9 cellular contexts compared by ENCODE assay signal in genomic region chr9:94623253-94623652, GRCh38. TPM values are rescaled to one million over a fixed set of nuclear protein-coding genes. Genes with fewer than 3 reads are reported as not detected.
DNase-seq lines count a peak whose midpoint lies in the region; ATAC-seq and TF ChIP-seq lines count a peak whose summit lies in the region.
"Had no signal": no experiment of that assay in that cellular context is flagged by ENCODE, and none has a peak within 500 bp of the region (broad histone marks: within the 10 kb centered on the region; RNA-seq: fewer than 3 reads in every experiment).

No MANE protein-coding gene starts in this region.

- no peaks in the 10 kb centered on the region for H3K36me3 Mint-ChIP-seq in activated CD4-positive, alpha-beta memory T cell treated with anti-CD3 and anti-CD28 coated beads for 36 hours

- peaks cover 3% of the 10 kb centered on the region for H3K4me1 Mint-ChIP-seq in activated CD4-positive, alpha-beta memory T cell treated with anti-CD3 and anti-CD28 coated beads for 36 hours (ENCODE audit: low read depth)

- no peak overlapping the region for H3K27ac ChIP-seq in lower lobe of right lung

- no peaks in the 10 kb centered on the region for H3K9me3 ChIP-seq in lower lobe of right lung

- H3K27ac Mint-ChIP-seq in activated CD4-positive, alpha-beta memory T cell treated with anti-CD3 and anti-CD28 coated beads for 36 hours, result no peak overlapping the region
- H3K27ac Mint-ChIP-seq: T-cell had no signal

- no peaks in the 10 kb centered on the region for H3K27me3 ChIP-seq in lower lobe of right lung (ENCODE audit: low read depth)

- DNase-seq in GM03348 (ENCODE audit: low spot score), result peak; percentile 53
- DNase-seq in HuH-7 (ENCODE audit: low spot score), result peak; percentile 77
- DNase-seq in activated CD4-positive, alpha-beta memory T cell treated with anti-CD3 and anti-CD28 coated beads for 36 hours, result peak; percentile 56
- DNase-seq in lower lobe of right lung, result peak; percentile 60
- no peak for DNase-seq in superior temporal gyrus (ENCODE audit: extremely low spot score)

- H3K4me3 Mint-ChIP-seq in activated CD4-positive, alpha-beta memory T cell treated with anti-CD3 and anti-CD28 coated beads for 36 hours, result no peak overlapping the region
- H3K4me3 Mint-ChIP-seq: T-cell had no signal

- intact Hi-C loops in activated CD4-positive, alpha-beta memory T cell treated with anti-CD3 and anti-CD28 coated beads for 36 hours (cut with micrococcal nuclease), result no loop called here
- intact Hi-C loops in lower lobe of right lung (cut with DNase I), result no loop called here

- peak; percentile 53 to 70 for ATAC-seq in lower lobe of right lung
- no peak for ATAC-seq in GM21515 (IDR thresholded peaks at IDR 0.05; ENCODE audit: unreplicated experiment)
- ATAC-seq in HG02763 (IDR thresholded peaks at IDR 0.05; ENCODE audit: unreplicated experiment), result no peak
- ATAC-seq in GM21786 (IDR thresholded peaks at IDR 0.05; ENCODE audit: unreplicated experiment), result no peak
- ATAC-seq: T-cell had no signal

- no peaks in the 10 kb centered on the region for H3K9me3 Mint-ChIP-seq in activated CD4-positive, alpha-beta memory T cell treated with anti-CD3 and anti-CD28 coated beads for 36 hours
- H3K9me3 Mint-ChIP-seq: T-cell had no signal

- peak; percentile 18 for TF ChIP-seq CTCF in lower lobe of right lung (IDR thresholded peaks at IDR 0.05)

- CTCF ChIA-PET in activated CD4-positive, alpha-beta memory T cell treated with anti-CD3 and anti-CD28 coated beads for 36 hours (lab: Charles Lee), result interaction anchor here (0.9 to 1.6 kb wide), 4 partner anchors 9 to 37 kb away, joined by 3 to 4 read pairs (median 3); no protein-coding TSS in a partner anchor

- POLR2A ChIA-PET in activated CD4-positive, alpha-beta memory T cell treated with anti-CD3 and anti-CD28 coated beads for 36 hours (lab: Charles Lee), result no interaction called here

- peaks cover 12% of the 10 kb centered on the region for H3K4me1 ChIP-seq in lower lobe of right lung

- peaks cover 11% of the 10 kb centered on the region for H3K36me3 ChIP-seq in lower lobe of right lung

- no peak overlapping the region for H3K4me3 ChIP-seq in lower lobe of right lung

- no peaks in the 10 kb centered on the region for H3K27me3 Mint-ChIP-seq in activated CD4-positive, alpha-beta memory T cell treated with anti-CD3 and anti-CD28 coated beads for 36 hours

RNA-seq across cellular contexts. Expression of gene FBP1, which starts 16.1 kb away (rescaled TPM):
- total RNA-seq in activated CD4-positive, alpha-beta memory T cell treated with anti-CD3 and anti-CD28 coated beads for 36 hours, result under 1 TPM; 0.62 to 0.68 TPM
- 527 TPM for total RNA-seq in lower lobe of right lung

RNA-seq across cellular contexts. Expression of gene FBP2, which starts 29.6 kb away (rescaled TPM):
- total RNA-seq in activated CD4-positive, alpha-beta memory T cell treated with anti-CD3 and anti-CD28 coated beads for 36 hours, result not detected
- not detected for total RNA-seq in lower lobe of right lung
- total RNA-seq: T-cell had no signal

Comparison
In these comparisons a context has a peak if more than half of its experiments do, and no peak if none do; other contexts are left out.
1. ATAC-seq: peak in lower lobe of right lung (2 of 2); none in GM21515 (single experiment), HG02763 (single experiment) and GM21786 (single experiment).
2. RNA of gene FBP1, which starts 16.1 kb away (total RNA-seq): 527 TPM in lower lobe of right lung (single experiment); 0.62 to 0.68 TPM in activated CD4-positive, alpha-beta memory T cell treated with anti-CD3 and anti-CD28 coated beads for 36 hours; every median in the first group is over 100 times any median in the second.